Comparison of ENCODE assay signal across 1 cellular context in the genomic region with DNA sequence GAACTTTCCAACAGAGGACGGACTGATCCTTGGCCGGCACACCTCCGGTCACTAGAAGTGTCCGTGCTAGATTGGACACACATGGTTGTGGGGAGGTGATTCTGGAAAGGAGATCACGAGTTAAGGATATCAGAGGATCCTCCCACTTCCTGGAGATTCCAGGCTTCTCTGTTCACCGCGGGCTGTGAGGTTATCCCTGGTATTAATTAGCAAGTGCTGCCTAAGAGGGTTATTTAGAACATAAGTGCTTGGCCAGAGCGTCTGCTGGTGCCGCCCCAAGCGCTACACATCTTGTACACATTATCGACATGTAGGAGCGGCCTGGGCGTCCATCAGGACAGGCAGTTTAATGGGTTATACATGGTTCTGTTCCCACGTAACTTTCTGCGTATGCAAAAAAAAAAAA.
TF ChIP-seq lines count a peak whose summit lies in the region.

No MANE protein-coding gene starts in this region.

TF ChIP-seq in WTC11, 78 proteins besides CTCF, POLR2A, EP300 and RAD21 (continued from another document):
- TF ChIP-seq, protein P1, sequence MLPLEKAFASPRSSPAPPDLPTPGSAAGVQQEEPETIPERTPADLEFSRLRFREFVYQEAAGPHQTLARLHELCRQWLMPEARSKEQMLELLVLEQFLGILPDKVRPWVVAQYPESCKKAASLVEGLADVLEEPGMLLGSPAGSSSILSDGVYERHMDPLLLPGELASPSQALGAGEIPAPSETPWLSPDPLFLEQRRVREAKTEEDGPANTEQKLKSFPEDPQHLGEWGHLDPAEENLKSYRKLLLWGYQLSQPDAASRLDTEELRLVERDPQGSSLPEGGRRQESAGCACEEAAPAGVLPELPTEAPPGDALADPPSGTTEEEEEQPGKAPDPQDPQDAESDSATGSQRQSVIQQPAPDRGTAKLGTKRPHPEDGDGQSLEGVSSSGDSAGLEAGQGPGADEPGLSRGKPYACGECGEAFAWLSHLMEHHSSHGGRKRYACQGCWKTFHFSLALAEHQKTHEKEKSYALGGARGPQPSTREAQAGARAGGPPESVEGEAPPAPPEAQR (CRISPR knock-in tag; IDR thresholded peaks at IDR 0.05), result no peak
- no peak for TF ChIP-seq GABPB1 (CRISPR knock-in tag; IDR thresholded peaks at IDR 0.05)
